8 cellular contexts compared by ENCODE assay signal in genomic region chr12:57240069-57240921, GRCh38. TPM values are rescaled to one million over a fixed set of nuclear protein-coding genes. Genes with fewer than 3 reads are reported as not detected.
DNase-seq lines count a peak whose midpoint lies in the region; ATAC-seq and TF ChIP-seq lines count a peak whose summit lies in the region.

No MANE protein-coding gene starts in this region.

- H3K4me3 ChIP-seq in HUES48 (ENCODE audit: low read depth, low read length): peak overlapping the region; percentile 71
- peak overlapping the region; percentile 6 for H3K4me3 ChIP-seq in parathyroid adenoma (ENCODE audit: low read depth, low read length)

- TF ChIP-seq CTCF in parathyroid adenoma (IDR thresholded peaks at IDR 0.05): peak; percentile 5

- peak overlapping the region; percentile 66 for H3K9ac ChIP-seq in HUES48 (ENCODE audit: low read depth, low read length)
- no peak overlapping the region for H3K9ac ChIP-seq in parathyroid adenoma

- no peaks in the 10 kb centered on the region for H3K79me2 ChIP-seq in parathyroid adenoma

- peaks cover 85% of the 10 kb centered on the region for H3K27me3 ChIP-seq in HUES48 (ENCODE audit: control insufficient read depth, insufficient read depth, low read length)
- peaks cover 6% of the 10 kb centered on the region for H3K27me3 ChIP-seq in parathyroid adenoma (ENCODE audit: control insufficient read depth, insufficient read depth, low read length)

- peak overlapping the region; percentile 65 for H2AFZ ChIP-seq in parathyroid adenoma

- H3K36me3 ChIP-seq in HUES48 (ENCODE audit: control insufficient read depth, insufficient read depth, low read length) (no peaks in the 10 kb centered on the region), parathyroid adenoma (ENCODE audit: control insufficient read depth, insufficient read depth, low read length) (no peaks in the 10 kb centered on the region)

- no peaks in the 10 kb centered on the region for H3K9me3 ChIP-seq in HUES48 (ENCODE audit: control insufficient read depth, insufficient read depth, low read length)
- H3K9me3 ChIP-seq in parathyroid adenoma (ENCODE audit: control insufficient read depth, low read length): no peaks in the 10 kb centered on the region

- H3K27ac ChIP-seq in HUES48 (ENCODE audit: low read depth, low read length) (no peak overlapping the region), parathyroid adenoma (no peak overlapping the region)

- H3K4me1 ChIP-seq in HUES48 (ENCODE audit: control insufficient read depth, insufficient read depth, low read length): peaks cover 31% of the 10 kb centered on the region
- H3K4me1 ChIP-seq in parathyroid adenoma: peaks cover 18% of the 10 kb centered on the region

- peak overlapping the region; percentile 32 for H3K4me2 ChIP-seq in parathyroid adenoma (ENCODE audit: low read length)

- DNase-seq in D341Med (ENCODE audit: low spot score) (peak; percentile 72), germinal center (ENCODE audit: low spot score) (peak; percentile 74)
- peak; percentile 91 for DNase-seq in activated effector memory CD4-positive, alpha-beta T cell treated with anti-CD3 and anti-CD28 coated beads, Interleukin-2, amount 50 U/mL, for 16 hours

- no peak for ATAC-seq in HG02588 (IDR thresholded peaks at IDR 0.05; ENCODE audit: unreplicated experiment)
- ATAC-seq in GM18907 (IDR thresholded peaks at IDR 0.05; ENCODE audit: unreplicated experiment): no peak

TF ChIP-seq in PFSK-1, 5 proteins besides CTCF, POLR2A, EP300 and RAD21:
- TF ChIP-seq SIN3A (IDR thresholded peaks at IDR 0.05; ENCODE audit: borderline replicate concordance, insufficient read depth, low read length): peak; percentile 44; the same call in 1 of the 2 replicates
- TF ChIP-seq POLR2AphosphoS5 (IDR thresholded peaks at IDR 0.05; ENCODE audit: low read depth, low read length): no peak

RNA-seq across cellular contexts. Expression of gene STAC3, which starts 10.7 kb away (rescaled TPM):
- 1.5 TPM for polyA plus RNA-seq in PFSK-1 (2012; ENCODE audit: insufficient read length, low read depth)

RNA-seq across cellular contexts. Expression of gene SHMT2, which starts 10.8 kb away (rescaled TPM):
- 1,038 TPM for polyA plus RNA-seq in PFSK-1 (2012; ENCODE audit: insufficient read length, low read depth)

RNA-seq across cellular contexts. Expression of gene NXPH4, which starts 23.7 kb away (rescaled TPM):
- polyA plus RNA-seq in PFSK-1 (2012; ENCODE audit: insufficient read length, low read depth): 95.5 TPM
